34 cellular contexts compared by ENCODE assay signal in genomic region chr7:116433246-116433645, GRCh38.
A peak's percentile ranks its signal among the peaks of the same experiment; 100 is the strongest.
DNase-seq lines count a peak whose midpoint lies in the region; ATAC-seq, FAIRE-seq and TF ChIP-seq lines count a peak whose summit lies in the region.
"Had no signal": no experiment of that assay in that cellular context is flagged by ENCODE, and none has a peak within 500 bp of the region (broad histone marks: within the 10 kb centered on the region; RNA-seq: fewer than 3 reads in every experiment).

No MANE protein-coding gene starts in this region.

- no peaks in the 10 kb centered on the region for H3K9me3 ChIP-seq in breast epithelium
- H3K9me3 ChIP-seq: body of pancreas, esophagus squamous epithelium, Peyer's patch, prostate gland, upper lobe of right lung had no signal

- TF ChIP-seq CTCF in MCF 10A (IDR thresholded peaks at IDR 0.05; ENCODE audit: unreplicated experiment), result no peak
- no peak for TF ChIP-seq CTCF in breast epithelium (IDR thresholded peaks at IDR 0.05)
- no peak for TF ChIP-seq CTCF in fibroblast of mammary gland (conservative IDR thresholded peaks at IDR 0.05; ENCODE audit: control insufficient read depth, insufficient read depth, low read depth, low read length)

- POLR2A ChIA-PET in MCF 10A (lab: Yijun Ruan, JAX), result interaction anchor here (1.0 to 2.4 kb wide), 3 partner anchors 9 to 174 kb away, joined by 3 to 13 read pairs (median 4); no protein-coding TSS in a partner anchor

- no peak for DNase-seq in MCF 10A (ENCODE audit: unreplicated experiment)
- no peak for DNase-seq in breast epithelium (ENCODE audit: low spot score in 2 of 2)
- peak; percentile 10 for DNase-seq in astrocyte of the hippocampus (ENCODE audit: low read depth, low spot score)
- DNase-seq in fibroblast of mammary gland (ENCODE audit: low read depth), result peak; percentile 46
- DNase-seq in GM12892 (ENCODE audit: insufficient read length), result no peak
- no peak for DNase-seq in NCI-H1105 (lab: John Stamatoyannopoulos, UW)
- no peak for DNase-seq in NOMO-1 treated with dmso at 0.1 percent for 144 hours (lab: John Stamatoyannopoulos, UW; ENCODE audit: unreplicated experiment)
- DNase-seq: 8988T; activated B cell treated with CpG ODN at 0.5 μM for 24 hours; activated CD4-positive, alpha-beta T cell treated with anti-CD3 and anti-CD28 coated beads, Interleukin-2, amount 50 U/mL, for 48 hours; activated CD8-positive, alpha-beta memory T cell treated with anti-CD3 and anti-CD28 coated beads, Interleukin-2, amount 50 U/mL, for 4 hours; body of pancreas; CD8-positive, alpha-beta memory T cell; effector memory CD4-positive, alpha-beta T cell; esophagus squamous epithelium; GOT3; NCI-H1048; NCI-H187 treated with DMSO at 0.1 percent for 48 hours; NCI-H526; Peyer's patch; small intestine; stimulated activated CD4-positive, alpha-beta T cell treated with anti-CD3 and anti-CD28 coated beads, Interleukin-2, amount 100 ng/mL, for 24 hours; substantia nigra; upper lobe of right lung had no signal

- no peaks in the 10 kb centered on the region for H3K27me3 ChIP-seq in breast epithelium
- H3K27me3 ChIP-seq: body of pancreas, esophagus squamous epithelium, Peyer's patch, upper lobe of right lung had no signal

- peak overlapping the region; percentile 90 for H3K27ac Mint-ChIP-seq in MCF 10A (ENCODE audit: low read depth, unreplicated experiment)
- H3K27ac Mint-ChIP-seq: activated B cell treated with CpG ODN at 0.5 μM for 24 hours; activated naive CD8-positive, alpha-beta T cell; activated T-helper 17 cell treated with anti-CD3 and anti-CD28 coated beads, Interleukin-2, amount 50 U/mL, for 72 hours; B cell; T-helper 2 cell treated with Interferon-gamma antibody and Interleukin-4, amounts not matched to agents 5 μg/mL and 100 μg/mL, for 36 hours had no signal

- H3K36me3 ChIP-seq in breast epithelium, result no peaks in the 10 kb centered on the region
- H3K36me3 ChIP-seq: esophagus squamous epithelium, Peyer's patch, prostate gland, upper lobe of right lung had no signal

- peaks cover 4% of the 10 kb centered on the region for H3K9me3 Mint-ChIP-seq in MCF 10A (ENCODE audit: unreplicated experiment)
- H3K9me3 Mint-ChIP-seq: activated B cell treated with CpG ODN at 0.5 μM for 24 hours; activated T-helper 17 cell treated with anti-CD3 and anti-CD28 coated beads, Interleukin-2, amount 50 U/mL, for 72 hours; CD8-positive, alpha-beta memory T cell; T-helper 2 cell treated with Interferon-gamma antibody and Interleukin-4, amounts not matched to agents 5 μg/mL and 100 μg/mL, for 36 hours had no signal

- H3K4me3 ChIP-seq in breast epithelium, result no peak overlapping the region
- no peak overlapping the region for H3K4me3 ChIP-seq in fibroblast of mammary gland (ENCODE audit: control insufficient read depth, low read depth, low read length)
- H3K4me3 ChIP-seq: body of pancreas, esophagus squamous epithelium, lung, Peyer's patch, prostate gland, SK-N-MC, upper lobe of right lung had no signal

- peaks cover 6% of the 10 kb centered on the region for H3K36me3 Mint-ChIP-seq in MCF 10A (ENCODE audit: insufficient read depth, unreplicated experiment)
- H3K36me3 Mint-ChIP-seq: activated naive CD8-positive, alpha-beta T cell; CD8-positive, alpha-beta memory T cell had no signal

- no peak for FAIRE-seq in GM12892 (lab: Jason Lieb, UNC)
- FAIRE-seq: colon, GM18507, small intestine had no signal

- intact Hi-C loops in MCF 10A (cut with micrococcal nuclease) (no loop called here), breast epithelium (cut with DNase I; ENCODE audit: low total_unique reads) (no loop called here)

- ATAC-seq in GM18520 (IDR thresholded peaks at IDR 0.05; ENCODE audit: unreplicated experiment), result no peak
- ATAC-seq: activated T-helper 17 cell treated with anti-CD3 and anti-CD28 coated beads, Interleukin-2, amount 50 U/mL, for 72 hours; body of pancreas; upper lobe of right lung had no signal

- peaks cover 39% of the 10 kb centered on the region for H3K4me1 Mint-ChIP-seq in MCF 10A (ENCODE audit: insufficient read depth, unreplicated experiment)
- H3K4me1 Mint-ChIP-seq: activated B cell treated with CpG ODN at 0.5 μM for 24 hours; activated T-helper 17 cell treated with anti-CD3 and anti-CD28 coated beads, Interleukin-2, amount 50 U/mL, for 72 hours; B cell; CD8-positive, alpha-beta memory T cell had no signal

- BruUV-seq in MCF 10A (replicated peaks; lab: Mats Ljungman, UMichigan), result no TSS peak

- H3K4me1 ChIP-seq in breast epithelium, result no peaks in the 10 kb centered on the region
- H3K4me1 ChIP-seq: Peyer's patch, prostate gland, upper lobe of right lung had no signal

- no peaks in the 10 kb centered on the region for H3K27me3 Mint-ChIP-seq in MCF 10A (ENCODE audit: insufficient read depth, unreplicated experiment)

- H3K27ac ChIP-seq in breast epithelium, result no peak overlapping the region
- H3K27ac ChIP-seq: body of pancreas, esophagus squamous epithelium, Peyer's patch, prostate gland, SK-N-MC, upper lobe of right lung had no signal

- CTCF ChIA-PET in MCF 10A (lab: Yijun Ruan, JAX), result interaction anchor here (0.5 to 1.0 kb wide), 2 partner anchors 90 to 191 kb away, joined by 3 to 4 read pairs; no protein-coding TSS in a partner anchor

- H3K4me3 Mint-ChIP-seq in MCF 10A (ENCODE audit: unreplicated experiment), result no peak overlapping the region
- H3K4me3 Mint-ChIP-seq: activated B cell treated with CpG ODN at 0.5 μM for 24 hours; activated naive CD8-positive, alpha-beta T cell; activated T-helper 17 cell treated with anti-CD3 and anti-CD28 coated beads, Interleukin-2, amount 50 U/mL, for 72 hours; B cell; CD8-positive, alpha-beta memory T cell; T-helper 2 cell treated with Interferon-gamma antibody and Interleukin-4, amounts not matched to agents 5 μg/mL and 100 μg/mL, for 36 hours had no signal

- TF ChIP-seq POLR2A in breast epithelium (IDR thresholded peaks at IDR 0.05), result no peak
- no peak for TF ChIP-seq POLR2A in GM12892 (IDR thresholded peaks at IDR 0.05; ENCODE audit: low read depth, low read length)

Comparison
In these comparisons a context has a peak if more than half of its experiments do, and no peak if none do; other contexts are left out.
1. DNase-seq: peak in astrocyte of the hippocampus (single experiment) and fibroblast of mammary gland (single experiment); none in MCF 10A (single experiment), breast epithelium (0 of 2), GM12892 (single experiment), NCI-H1105 (single experiment) and NOMO-1 treated with dmso at 0.1 percent for 144 hours (single experiment).